6 cellular contexts compared by ENCODE assay signal in genomic region chr3:146882206-146882605, GRCh38.
"Had no signal": no experiment of that assay in that cellular context is flagged by ENCODE, and none has a peak within 500 bp of the region (broad histone marks: within the 10 kb centered on the region; RNA-seq: fewer than 3 reads in every experiment).

No MANE protein-coding gene starts in this region.

- DNase-seq: H9, HFFc6 had no signal

- H3K27ac ChIP-seq: HL-60 had no signal

- H3K4me3 ChIP-seq: GM23338 had no signal

- ATAC-seq: HCT116, HepG2 had no signal

- H3K4me2 ChIP-seq: GM23338 had no signal
